1 cellular context compared by ENCODE assay signal in the genomic region with DNA sequence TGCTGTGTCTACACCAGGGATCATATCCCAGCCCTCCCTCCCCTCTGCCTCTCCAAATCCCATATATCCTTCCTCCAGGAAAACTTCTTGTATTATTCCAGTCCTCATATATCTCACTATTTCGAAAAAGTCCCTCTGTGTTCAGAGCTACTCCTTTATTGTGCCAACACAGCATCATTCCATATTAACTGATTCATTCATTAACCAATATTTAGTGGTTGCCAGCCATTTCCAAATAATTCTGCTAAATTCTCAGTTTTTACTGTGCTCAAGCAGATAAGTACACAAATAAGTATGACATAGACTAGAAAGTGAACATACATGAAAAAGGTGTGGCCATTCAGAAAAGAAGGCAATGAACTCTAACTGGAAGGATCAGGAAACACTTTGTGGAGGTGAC.
TF ChIP-seq lines count a peak whose summit lies in the region.

No MANE protein-coding gene starts in this region.

TF ChIP-seq in WTC11, 78 proteins besides CTCF, POLR2A, EP300 and RAD21:
- TF ChIP-seq, protein P1, sequence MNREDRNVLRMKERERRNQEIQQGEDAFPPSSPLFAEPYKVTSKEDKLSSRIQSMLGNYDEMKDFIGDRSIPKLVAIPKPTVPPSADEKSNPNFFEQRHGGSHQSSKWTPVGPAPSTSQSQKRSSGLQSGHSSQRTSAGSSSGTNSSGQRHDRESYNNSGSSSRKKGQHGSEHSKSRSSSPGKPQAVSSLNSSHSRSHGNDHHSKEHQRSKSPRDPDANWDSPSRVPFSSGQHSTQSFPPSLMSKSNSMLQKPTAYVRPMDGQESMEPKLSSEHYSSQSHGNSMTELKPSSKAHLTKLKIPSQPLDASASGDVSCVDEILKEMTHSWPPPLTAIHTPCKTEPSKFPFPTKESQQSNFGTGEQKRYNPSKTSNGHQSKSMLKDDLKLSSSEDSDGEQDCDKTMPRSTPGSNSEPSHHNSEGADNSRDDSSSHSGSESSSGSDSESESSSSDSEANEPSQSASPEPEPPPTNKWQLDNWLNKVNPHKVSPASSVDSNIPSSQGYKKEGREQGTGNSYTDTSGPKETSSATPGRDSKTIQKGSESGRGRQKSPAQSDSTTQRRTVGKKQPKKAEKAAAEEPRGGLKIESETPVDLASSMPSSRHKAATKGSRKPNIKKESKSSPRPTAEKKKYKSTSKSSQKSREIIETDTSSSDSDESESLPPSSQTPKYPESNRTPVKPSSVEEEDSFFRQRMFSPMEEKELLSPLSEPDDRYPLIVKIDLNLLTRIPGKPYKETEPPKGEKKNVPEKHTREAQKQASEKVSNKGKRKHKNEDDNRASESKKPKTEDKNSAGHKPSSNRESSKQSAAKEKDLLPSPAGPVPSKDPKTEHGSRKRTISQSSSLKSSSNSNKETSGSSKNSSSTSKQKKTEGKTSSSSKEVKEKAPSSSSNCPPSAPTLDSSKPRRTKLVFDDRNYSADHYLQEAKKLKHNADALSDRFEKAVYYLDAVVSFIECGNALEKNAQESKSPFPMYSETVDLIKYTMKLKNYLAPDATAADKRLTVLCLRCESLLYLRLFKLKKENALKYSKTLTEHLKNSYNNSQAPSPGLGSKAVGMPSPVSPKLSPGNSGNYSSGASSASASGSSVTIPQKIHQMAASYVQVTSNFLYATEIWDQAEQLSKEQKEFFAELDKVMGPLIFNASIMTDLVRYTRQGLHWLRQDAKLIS (CRISPR knock-in tag; IDR thresholded peaks at IDR 0.05; ENCODE audit: borderline replicate concordance), result no peak
- no peak for TF ChIP-seq IRF2 (CRISPR knock-in tag; IDR thresholded peaks at IDR 0.05; ENCODE audit: borderline replicate concordance, low read depth)
- TF ChIP-seq GRHL2 (CRISPR knock-in tag; IDR thresholded peaks at IDR 0.05; ENCODE audit: insufficient replicate concordance, severe bottlenecking), result no peak
- no peak for TF ChIP-seq NR3C1 (CRISPR knock-in tag; conservative IDR thresholded peaks at IDR 0.05; ENCODE audit: low read depth)
- no peak for TF ChIP-seq JUN (CRISPR knock-in tag; IDR thresholded peaks at IDR 0.05)
- TF ChIP-seq ZBTB21 (CRISPR knock-in tag; IDR thresholded peaks at IDR 0.05; ENCODE audit: borderline replicate concordance), result no peak
- TF ChIP-seq, protein P2, sequence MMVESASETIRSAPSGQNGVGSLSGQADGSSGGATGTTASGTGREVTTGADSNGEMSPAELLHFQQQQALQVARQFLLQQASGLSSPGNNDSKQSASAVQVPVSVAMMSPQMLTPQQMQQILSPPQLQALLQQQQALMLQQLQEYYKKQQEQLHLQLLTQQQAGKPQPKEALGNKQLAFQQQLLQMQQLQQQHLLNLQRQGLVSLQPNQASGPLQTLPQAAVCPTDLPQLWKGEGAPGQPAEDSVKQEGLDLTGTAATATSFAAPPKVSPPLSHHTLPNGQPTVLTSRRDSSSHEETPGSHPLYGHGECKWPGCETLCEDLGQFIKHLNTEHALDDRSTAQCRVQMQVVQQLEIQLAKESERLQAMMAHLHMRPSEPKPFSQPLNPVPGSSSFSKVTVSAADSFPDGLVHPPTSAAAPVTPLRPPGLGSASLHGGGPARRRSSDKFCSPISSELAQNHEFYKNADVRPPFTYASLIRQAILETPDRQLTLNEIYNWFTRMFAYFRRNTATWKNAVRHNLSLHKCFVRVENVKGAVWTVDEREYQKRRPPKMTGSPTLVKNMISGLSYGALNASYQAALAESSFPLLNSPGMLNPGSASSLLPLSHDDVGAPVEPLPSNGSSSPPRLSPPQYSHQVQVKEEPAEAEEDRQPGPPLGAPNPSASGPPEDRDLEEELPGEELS (CRISPR knock-in tag; IDR thresholded peaks at IDR 0.05), result no peak
- TF ChIP-seq, protein P3, sequence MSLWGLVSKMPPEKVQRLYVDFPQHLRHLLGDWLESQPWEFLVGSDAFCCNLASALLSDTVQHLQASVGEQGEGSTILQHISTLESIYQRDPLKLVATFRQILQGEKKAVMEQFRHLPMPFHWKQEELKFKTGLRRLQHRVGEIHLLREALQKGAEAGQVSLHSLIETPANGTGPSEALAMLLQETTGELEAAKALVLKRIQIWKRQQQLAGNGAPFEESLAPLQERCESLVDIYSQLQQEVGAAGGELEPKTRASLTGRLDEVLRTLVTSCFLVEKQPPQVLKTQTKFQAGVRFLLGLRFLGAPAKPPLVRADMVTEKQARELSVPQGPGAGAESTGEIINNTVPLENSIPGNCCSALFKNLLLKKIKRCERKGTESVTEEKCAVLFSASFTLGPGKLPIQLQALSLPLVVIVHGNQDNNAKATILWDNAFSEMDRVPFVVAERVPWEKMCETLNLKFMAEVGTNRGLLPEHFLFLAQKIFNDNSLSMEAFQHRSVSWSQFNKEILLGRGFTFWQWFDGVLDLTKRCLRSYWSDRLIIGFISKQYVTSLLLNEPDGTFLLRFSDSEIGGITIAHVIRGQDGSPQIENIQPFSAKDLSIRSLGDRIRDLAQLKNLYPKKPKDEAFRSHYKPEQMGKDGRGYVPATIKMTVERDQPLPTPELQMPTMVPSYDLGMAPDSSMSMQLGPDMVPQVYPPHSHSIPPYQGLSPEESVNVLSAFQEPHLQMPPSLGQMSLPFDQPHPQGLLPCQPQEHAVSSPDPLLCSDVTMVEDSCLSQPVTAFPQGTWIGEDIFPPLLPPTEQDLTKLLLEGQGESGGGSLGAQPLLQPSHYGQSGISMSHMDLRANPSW (CRISPR knock-in tag; conservative IDR thresholded peaks at IDR 0.05; ENCODE audit: low read depth), result no peak
- TF ChIP-seq ZNF263 (CRISPR knock-in tag; IDR thresholded peaks at IDR 0.05; ENCODE audit: low read depth), result no peak
- TF ChIP-seq NFE2L1 (CRISPR knock-in tag; IDR thresholded peaks at IDR 0.05), result no peak
- TF ChIP-seq RELA (CRISPR knock-in tag; IDR thresholded peaks at IDR 0.05; ENCODE audit: borderline replicate concordance), result no peak
- TF ChIP-seq MYBL2 (CRISPR knock-in tag; IDR thresholded peaks at IDR 0.05), result no peak
- TF ChIP-seq TP53 (CRISPR knock-in tag; IDR thresholded peaks at IDR 0.05), result no peak
- TF ChIP-seq, protein P4, sequence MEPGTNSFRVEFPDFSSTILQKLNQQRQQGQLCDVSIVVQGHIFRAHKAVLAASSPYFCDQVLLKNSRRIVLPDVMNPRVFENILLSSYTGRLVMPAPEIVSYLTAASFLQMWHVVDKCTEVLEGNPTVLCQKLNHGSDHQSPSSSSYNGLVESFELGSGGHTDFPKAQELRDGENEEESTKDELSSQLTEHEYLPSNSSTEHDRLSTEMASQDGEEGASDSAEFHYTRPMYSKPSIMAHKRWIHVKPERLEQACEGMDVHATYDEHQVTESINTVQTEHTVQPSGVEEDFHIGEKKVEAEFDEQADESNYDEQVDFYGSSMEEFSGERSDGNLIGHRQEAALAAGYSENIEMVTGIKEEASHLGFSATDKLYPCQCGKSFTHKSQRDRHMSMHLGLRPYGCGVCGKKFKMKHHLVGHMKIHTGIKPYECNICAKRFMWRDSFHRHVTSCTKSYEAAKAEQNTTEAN (CRISPR knock-in tag; IDR thresholded peaks at IDR 0.05), result no peak
- TF ChIP-seq GTF2I (CRISPR knock-in tag; conservative IDR thresholded peaks at IDR 0.05), result no peak
- TF ChIP-seq, protein P5, sequence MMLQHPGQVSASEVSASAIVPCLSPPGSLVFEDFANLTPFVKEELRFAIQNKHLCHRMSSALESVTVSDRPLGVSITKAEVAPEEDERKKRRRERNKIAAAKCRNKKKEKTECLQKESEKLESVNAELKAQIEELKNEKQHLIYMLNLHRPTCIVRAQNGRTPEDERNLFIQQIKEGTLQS (CRISPR knock-in tag; conservative IDR thresholded peaks at IDR 0.05), result no peak
- TF ChIP-seq ZNF219 (CRISPR knock-in tag; IDR thresholded peaks at IDR 0.05; ENCODE audit: borderline replicate concordance), result no peak
- no peak for TF ChIP-seq ATF1 (CRISPR knock-in tag; IDR thresholded peaks at IDR 0.05)
